8 cellular contexts compared by ENCODE assay signal in genomic region chr10:62492012-62492869, GRCh38.
DNase-seq lines count a peak whose midpoint lies in the region; FAIRE-seq and TF ChIP-seq lines count a peak whose summit lies in the region.

No MANE protein-coding gene starts in this region.

- peak; percentile 64 for DNase-seq in GM12865 (ENCODE audit: low read depth)
- peak; percentile 61 for DNase-seq in Karpas-422
- DNase-seq in ascending aorta (ENCODE audit: low spot score in 2 of 2): no peak
- DNase-seq in vagina (ENCODE audit: extremely low spot score in 2 of 2): no peak
- DNase-seq in DMS114 treated with DMSO at 0.1 percent for 48 hours (lab: John Stamatoyannopoulos, UW; ENCODE audit: unreplicated experiment): no peak
- no peak for DNase-seq in stimulated activated CD8-positive, alpha-beta memory T cell treated with anti-CD3 and anti-CD28 coated beads, Interleukin-4, amount 100 ng/mL, for 48 hours
- no peak for DNase-seq in RPMI8226

- H3K9ac ChIP-seq in Karpas-422 (ENCODE audit: low read length): no peak overlapping the region

- no peak for TF ChIP-seq POLR2A in vagina (IDR thresholded peaks at IDR 0.05)

- H3K27me3 ChIP-seq in Karpas-422 (ENCODE audit: low read length) (no peaks in the 10 kb centered on the region), ascending aorta (no peaks in the 10 kb centered on the region), vagina (no peaks in the 10 kb centered on the region)

- TF ChIP-seq CTCF in GM12865 (IDR thresholded peaks at IDR 0.05; ENCODE audit: insufficient read depth, low read depth, low read length, missing control alignments) (peak; percentile 61), ascending aorta (IDR thresholded peaks at IDR 0.05) (peak in 2 of 3 experiments; percentile 9 to 38), vagina (IDR thresholded peaks at IDR 0.05) (peak in 1 of 3 experiments; percentile 48)

- H3K4me3 ChIP-seq in GM12865 (ENCODE audit: low read depth, low read length): no peak overlapping the region
- H3K4me3 ChIP-seq in Karpas-422 (ENCODE audit: low read length): no peak overlapping the region
- no peak overlapping the region for H3K4me3 ChIP-seq in ascending aorta
- H3K4me3 ChIP-seq in vagina: no peak overlapping the region

- intact Hi-C loops in ascending aorta (cut with DNase I): no loop called here
- intact Hi-C loops in vagina (cut with DNase I): no loop called here

- peak; percentile 94 for FAIRE-seq in islet of Langerhans (lab: Jason Lieb, UNC)

- H3K36me3 ChIP-seq in Karpas-422 (ENCODE audit: insufficient read depth, low read length): no peaks in the 10 kb centered on the region
- no peaks in the 10 kb centered on the region for H3K36me3 ChIP-seq in ascending aorta
- H3K36me3 ChIP-seq in vagina: no peaks in the 10 kb centered on the region

- H2AFZ ChIP-seq in Karpas-422 (ENCODE audit: low read length): no peak overlapping the region

- H3K79me2 ChIP-seq in Karpas-422 (ENCODE audit: low read length): no peaks in the 10 kb centered on the region

- no peak overlapping the region for H3K27ac ChIP-seq in Karpas-422 (ENCODE audit: low read length)
- no peak overlapping the region for H3K27ac ChIP-seq in ascending aorta
- peak overlapping the region; percentile 43 for H3K27ac ChIP-seq in vagina

- H3K4me1 ChIP-seq in Karpas-422 (ENCODE audit: low read length) (no peaks in the 10 kb centered on the region), ascending aorta (no peaks in the 10 kb centered on the region), vagina (peaks cover 10% of the 10 kb centered on the region)

- H4K20me1 ChIP-seq in Karpas-422 (ENCODE audit: insufficient read depth, low read depth, low read length): no peaks in the 10 kb centered on the region

- no peaks in the 10 kb centered on the region for H3K9me2 ChIP-seq in Karpas-422 (replicated peaks; ENCODE audit: insufficient read depth, low read length)

- no peaks in the 10 kb centered on the region for H3K9me3 ChIP-seq in Karpas-422 (ENCODE audit: low read length)
- no peaks in the 10 kb centered on the region for H3K9me3 ChIP-seq in ascending aorta
- no peaks in the 10 kb centered on the region for H3K9me3 ChIP-seq in vagina

- no peak overlapping the region for H3K4me2 ChIP-seq in Karpas-422 (ENCODE audit: low read depth, low read length, poor library complexity, severe bottlenecking)

Comparison
In these comparisons a context has a peak if more than half of its experiments do, and no peak if none do; other contexts are left out.
1. DNase-seq: peak in GM12865 (single experiment) and Karpas-422 (single experiment); none in ascending aorta (0 of 2), vagina (0 of 2), DMS114 treated with DMSO at 0.1 percent for 48 hours (single experiment), stimulated activated CD8-positive, alpha-beta memory T cell treated with anti-CD3 and anti-CD28 coated beads, Interleukin-4, amount 100 ng/mL, for 48 hours (single experiment) and RPMI8226 (single experiment).